Comparison of ENCODE assay signal across 8 cellular contexts in the genomic region with DNA sequence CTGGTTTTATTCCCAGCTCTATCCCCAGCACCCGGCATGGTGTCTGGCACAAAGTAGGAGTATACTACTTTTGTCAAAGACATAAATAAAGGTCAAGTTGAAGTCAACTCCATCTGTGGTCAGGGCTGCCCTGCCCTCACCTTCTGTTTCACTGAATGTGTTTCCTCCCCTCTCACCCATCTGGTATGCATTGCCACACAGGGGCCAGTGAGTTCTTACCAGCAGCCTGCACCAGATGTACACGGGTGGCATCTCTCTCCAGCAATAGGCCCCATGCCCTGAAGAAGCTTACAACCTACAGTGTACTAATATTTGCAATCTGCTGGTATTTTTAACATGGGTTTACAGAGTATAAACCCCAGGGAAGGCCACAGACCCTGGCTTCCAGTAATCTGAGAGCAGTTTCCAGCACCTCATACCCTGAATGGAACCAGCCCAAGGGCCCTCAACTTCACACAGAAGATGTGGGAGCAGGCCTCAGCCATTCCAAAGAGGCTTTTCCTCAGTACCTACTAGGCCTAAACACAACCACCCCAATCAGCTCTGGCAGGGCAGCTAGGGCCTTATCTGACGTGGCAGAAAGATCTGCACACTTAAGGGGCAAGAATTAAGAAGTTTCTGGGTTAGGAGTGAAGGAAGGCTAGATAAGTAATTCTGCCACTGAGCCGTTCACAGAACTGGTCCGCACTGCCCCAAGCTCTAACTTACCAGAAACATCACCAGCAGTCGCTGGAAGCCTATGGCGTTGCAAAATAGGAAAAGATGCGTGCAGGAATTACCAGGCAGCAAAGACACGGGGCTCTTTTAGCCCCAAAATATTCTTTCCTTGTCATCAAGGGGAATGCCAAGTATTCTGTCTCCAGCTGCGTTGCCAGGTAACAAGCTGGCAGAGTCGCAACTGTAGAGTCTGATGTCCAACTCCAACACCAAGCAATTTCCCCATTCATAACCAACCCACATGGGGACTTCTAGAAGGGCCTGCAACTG.
DNase-seq lines count a peak whose midpoint lies in the region; ATAC-seq lines count a peak whose summit lies in the region.

No MANE protein-coding gene starts in this region.

- no peaks in the 10 kb centered on the region for H3K9me3 ChIP-seq in mucosa of stomach (ENCODE audit: control insufficient read depth, low read length)

- peak; percentile 7 for DNase-seq in NOMO-1 treated with DMSO at 0.1 percent for 48 hours (lab: John Stamatoyannopoulos, UW; ENCODE audit: unreplicated experiment)
- DNase-seq in NOMO-1 treated with dmso at 0.1 percent for 144 hours (lab: John Stamatoyannopoulos, UW; ENCODE audit: unreplicated experiment): no peak
- DNase-seq in NCI-H69 (lab: John Stamatoyannopoulos, UW): peak; percentile 35
- DNase-seq in cortex of kidney (lab: John Stamatoyannopoulos, UW): no peak
- DNase-seq in effector CD8-positive, alpha-beta T cell (lab: John Stamatoyannopoulos, UW): no peak

- H3K27ac ChIP-seq in cingulate gyrus (ENCODE audit: low read depth, low read length): peak overlapping the region; percentile 97

- ATAC-seq in GM21390 (IDR thresholded peaks at IDR 0.05; ENCODE audit: unreplicated experiment): no peak

- no peak overlapping the region for H3K9ac ChIP-seq in mucosa of stomach (ENCODE audit: low read length)

- H3K4me3 ChIP-seq in mucosa of stomach (ENCODE audit: low read length): peak overlapping the region; percentile 10

- H3K36me3 ChIP-seq in mucosa of stomach (ENCODE audit: control insufficient read depth, insufficient read depth, low read length): no peaks in the 10 kb centered on the region

- H3K27me3 ChIP-seq in mucosa of stomach (ENCODE audit: control insufficient read depth, insufficient read depth, low read length): no peaks in the 10 kb centered on the region

- H3K4me1 ChIP-seq in mucosa of stomach (ENCODE audit: control insufficient read depth, insufficient read depth, low read length): peaks cover 29% of the 10 kb centered on the region

Comparison
In these comparisons a context has a peak if more than half of its experiments do, and no peak if none do; other contexts are left out.
1. DNase-seq: peak in NOMO-1 treated with DMSO at 0.1 percent for 48 hours (single experiment) and NCI-H69 (single experiment); none in NOMO-1 treated with dmso at 0.1 percent for 144 hours (single experiment), cortex of kidney (single experiment) and effector CD8-positive, alpha-beta T cell (single experiment).